ENCODE assay signal across 8 cellular contexts in the genomic region with DNA sequence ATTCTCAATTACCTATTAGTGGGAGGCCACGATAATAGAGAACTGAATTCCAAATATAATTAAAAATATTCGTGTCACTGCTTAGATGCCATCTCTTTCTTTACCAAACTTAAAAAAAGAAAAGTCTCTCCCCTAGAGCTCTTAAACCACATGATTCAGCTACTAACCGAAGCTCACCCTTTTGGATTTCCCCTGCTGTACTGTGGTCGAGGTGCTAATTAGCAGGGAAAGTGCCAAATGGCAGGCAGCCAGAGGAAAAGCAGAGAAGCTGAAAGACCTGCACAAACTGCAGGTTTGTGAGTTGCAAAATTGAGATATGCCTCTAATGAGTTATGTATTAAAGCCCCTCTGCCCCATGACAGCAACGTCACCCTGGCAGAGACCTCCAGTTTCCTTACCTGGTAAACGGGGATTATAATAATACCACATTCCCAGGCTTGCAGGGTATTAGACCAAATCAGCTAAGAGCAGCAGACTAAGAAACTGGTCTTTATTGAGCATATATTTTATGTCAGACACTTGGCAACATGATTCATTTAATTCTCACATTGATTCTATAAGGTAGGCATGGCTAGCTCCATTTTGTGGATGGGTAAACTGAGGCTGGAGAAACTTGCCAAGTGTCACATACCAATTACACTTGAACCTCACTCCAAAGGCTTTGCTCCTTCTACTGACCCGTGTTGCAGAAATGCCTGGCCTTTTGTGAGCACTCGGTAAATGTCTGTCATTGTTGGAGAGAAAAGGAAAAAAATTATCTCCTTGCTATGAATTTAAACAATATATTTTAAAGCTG.
DNase-seq lines count a peak whose midpoint lies in the region; ATAC-seq, FAIRE-seq and TF ChIP-seq lines count a peak whose summit lies in the region.

No MANE protein-coding gene starts in this region.

- peaks cover 11% of the 10 kb centered on the region for H3K9me3 ChIP-seq in endodermal cell (ENCODE audit: control insufficient read depth, low read length)
- H3K9me3 ChIP-seq in uterus = no peaks in the 10 kb centered on the region

- H3K36me3 Mint-ChIP-seq in GM23338 (ENCODE audit: low read depth) (no peaks in the 10 kb centered on the region), endodermal cell (ENCODE audit: low read depth) (no peaks in the 10 kb centered on the region)

- no peaks in the 10 kb centered on the region for H3K36me3 ChIP-seq in GM23338 (ENCODE audit: insufficient read depth)
- no peaks in the 10 kb centered on the region for H3K36me3 ChIP-seq in endodermal cell (ENCODE audit: control insufficient read depth, insufficient read depth, low read length)
- no peaks in the 10 kb centered on the region for H3K36me3 ChIP-seq in uterus

- H3K4me1 ChIP-seq in GM23338 (ENCODE audit: insufficient read depth) (no peaks in the 10 kb centered on the region), endodermal cell (ENCODE audit: control insufficient read depth, insufficient read depth, low read length) (peaks cover 14% of the 10 kb centered on the region), uterus (no peaks in the 10 kb centered on the region)

- H3K27me3 ChIP-seq in GM23338 (ENCODE audit: insufficient read depth) (no peaks in the 10 kb centered on the region), endodermal cell (ENCODE audit: control insufficient read depth, insufficient read depth, low read length, poor library complexity, severe bottlenecking) (no peaks in the 10 kb centered on the region), uterus (no peaks in the 10 kb centered on the region)

- DNase-seq in GM12892 (ENCODE audit: insufficient read length) = no peak
- no peak for DNase-seq in GM23338 (ENCODE audit: low spot score)
- DNase-seq in NAMALWA (ENCODE audit: low spot score) = peak; percentile 72
- peak; percentile 43 to 47 for DNase-seq in activated CD4-positive, alpha-beta T cell treated with anti-CD3 and anti-CD28 coated beads, Interleukin-2, amount 50 U/mL, for 4 hours
- peak; percentile 63 for DNase-seq in endodermal cell
- DNase-seq in stimulated activated CD4-positive, alpha-beta T cell treated with anti-CD3 and anti-CD28 coated beads, Interleukin-15, amount 100 ng/mL, for 24 hours = peak; percentile 81
- no peak for DNase-seq in NCI-H2107 (lab: John Stamatoyannopoulos, UW)
- no peak for DNase-seq in uterus

- no peak overlapping the region for H3K27ac Mint-ChIP-seq in GM23338
- peak overlapping the region; percentile 87 for H3K27ac Mint-ChIP-seq in endodermal cell

- TF ChIP-seq CTCF in GM23338 (conservative IDR thresholded peaks at IDR 0.05; ENCODE audit: low read depth in 2 of 2) (no peak), endodermal cell (conservative IDR thresholded peaks at IDR 0.05) (no peak), uterus (IDR thresholded peaks at IDR 0.05) (no peak)

- peaks cover 2% of the 10 kb centered on the region for H3K27me3 Mint-ChIP-seq in GM23338 (ENCODE audit: insufficient read depth, low read depth, poor library complexity)
- H3K27me3 Mint-ChIP-seq in endodermal cell (ENCODE audit: insufficient read depth) = peaks cover 7% of the 10 kb centered on the region

- no peaks in the 10 kb centered on the region for H4K20me1 ChIP-seq in GM23338 (replicated peaks; ENCODE audit: insufficient read depth)

- peak; percentile 91 for FAIRE-seq in GM12892 (lab: Jason Lieb, UNC)

- ATAC-seq in GM23338 = no peak

- 0 out of 2 replicates have a peak overlapping the region, but pooled peaks have one; percentile 39 for H2AFZ ChIP-seq in GM23338

- H3K4me2 ChIP-seq in GM23338 = no peak overlapping the region

- no peaks in the 10 kb centered on the region; the same call in 1 of the 2 replicates for H3K9me2 ChIP-seq in GM23338 (ENCODE audit: insufficient read depth)

- no peak overlapping the region for H3K4me3 Mint-ChIP-seq in GM23338
- no peak overlapping the region for H3K4me3 Mint-ChIP-seq in endodermal cell

- intact Hi-C loops in uterus (cut with DNase I; ENCODE audit: low total_unique reads) = no loop called here

- no peak overlapping the region for H3K4me3 ChIP-seq in GM23338
- no peak overlapping the region for H3K4me3 ChIP-seq in endodermal cell (ENCODE audit: low read length)
- no peak overlapping the region for H3K4me3 ChIP-seq in uterus

- H3K4me1 Mint-ChIP-seq in GM23338 = peaks cover 11% of the 10 kb centered on the region; the same call in 2 of the 3 replicates
- H3K4me1 Mint-ChIP-seq in endodermal cell = peaks cover 23% of the 10 kb centered on the region

- H3F3A ChIP-seq in GM23338 (replicated peaks; ENCODE audit: low read depth) = no peaks in the 10 kb centered on the region

- H3K9me3 Mint-ChIP-seq in GM23338 (no peaks in the 10 kb centered on the region; the same call in 2 of the 3 replicates), endodermal cell (peaks cover 3% of the 10 kb centered on the region)

- H3K79me2 ChIP-seq in GM23338 (replicated peaks; ENCODE audit: insufficient read depth) = no peaks in the 10 kb centered on the region

- 71 to 77% methylated on average over 5 to 7 of the region's 8 CpGs for WGBS in endodermal cell (ENCODE audit: insufficient coverage in 1 of 2, insufficient read length in 1 of 2), 2 experiments

- H3K27ac ChIP-seq in GM23338 (ENCODE audit: low read depth) (peak overlapping the region; percentile 5; the same call in 1 of the 2 replicates), endodermal cell (ENCODE audit: low read depth, low read length) (peak overlapping the region; percentile 86), uterus (no peak overlapping the region)

- TF ChIP-seq POLR2A in GM12892 (IDR thresholded peaks at IDR 0.05; ENCODE audit: low read depth, low read length) = no peak
- TF ChIP-seq POLR2A in uterus (IDR thresholded peaks at IDR 0.05) = no peak

- H3K9ac ChIP-seq in endodermal cell (ENCODE audit: extremely low read depth, low read length, poor library complexity, severe bottlenecking) = no peak overlapping the region

TF ChIP-seq in GM23338, 12 proteins besides CTCF, POLR2A, EP300 and RAD21 (continues in another document):
- no peak for TF ChIP-seq NANOG (IDR thresholded peaks at IDR 0.05; ENCODE audit: borderline replicate concordance)
- no peak for TF ChIP-seq JUNB (IDR thresholded peaks at IDR 0.05; ENCODE audit: unreplicated experiment)
- TF ChIP-seq, protein P1, sequence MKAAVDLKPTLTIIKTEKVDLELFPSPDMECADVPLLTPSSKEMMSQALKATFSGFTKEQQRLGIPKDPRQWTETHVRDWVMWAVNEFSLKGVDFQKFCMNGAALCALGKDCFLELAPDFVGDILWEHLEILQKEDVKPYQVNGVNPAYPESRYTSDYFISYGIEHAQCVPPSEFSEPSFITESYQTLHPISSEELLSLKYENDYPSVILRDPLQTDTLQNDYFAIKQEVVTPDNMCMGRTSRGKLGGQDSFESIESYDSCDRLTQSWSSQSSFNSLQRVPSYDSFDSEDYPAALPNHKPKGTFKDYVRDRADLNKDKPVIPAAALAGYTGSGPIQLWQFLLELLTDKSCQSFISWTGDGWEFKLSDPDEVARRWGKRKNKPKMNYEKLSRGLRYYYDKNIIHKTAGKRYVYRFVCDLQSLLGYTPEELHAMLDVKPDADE (IDR thresholded peaks at IDR 0.05) = no peak
- no peak for TF ChIP-seq STAT1 (IDR thresholded peaks at IDR 0.05; ENCODE audit: unreplicated experiment)
- TF ChIP-seq CREB1 (CRISPR knock-in tag; IDR thresholded peaks at IDR 0.05; ENCODE audit: low read depth) = no peak
- no peak for TF ChIP-seq ZNF114 (CRISPR knock-in tag; IDR thresholded peaks at IDR 0.05)
- TF ChIP-seq ZNF331 (CRISPR knock-in tag; IDR thresholded peaks at IDR 0.05; ENCODE audit: low read depth) = no peak
- TF ChIP-seq, protein P2, sequence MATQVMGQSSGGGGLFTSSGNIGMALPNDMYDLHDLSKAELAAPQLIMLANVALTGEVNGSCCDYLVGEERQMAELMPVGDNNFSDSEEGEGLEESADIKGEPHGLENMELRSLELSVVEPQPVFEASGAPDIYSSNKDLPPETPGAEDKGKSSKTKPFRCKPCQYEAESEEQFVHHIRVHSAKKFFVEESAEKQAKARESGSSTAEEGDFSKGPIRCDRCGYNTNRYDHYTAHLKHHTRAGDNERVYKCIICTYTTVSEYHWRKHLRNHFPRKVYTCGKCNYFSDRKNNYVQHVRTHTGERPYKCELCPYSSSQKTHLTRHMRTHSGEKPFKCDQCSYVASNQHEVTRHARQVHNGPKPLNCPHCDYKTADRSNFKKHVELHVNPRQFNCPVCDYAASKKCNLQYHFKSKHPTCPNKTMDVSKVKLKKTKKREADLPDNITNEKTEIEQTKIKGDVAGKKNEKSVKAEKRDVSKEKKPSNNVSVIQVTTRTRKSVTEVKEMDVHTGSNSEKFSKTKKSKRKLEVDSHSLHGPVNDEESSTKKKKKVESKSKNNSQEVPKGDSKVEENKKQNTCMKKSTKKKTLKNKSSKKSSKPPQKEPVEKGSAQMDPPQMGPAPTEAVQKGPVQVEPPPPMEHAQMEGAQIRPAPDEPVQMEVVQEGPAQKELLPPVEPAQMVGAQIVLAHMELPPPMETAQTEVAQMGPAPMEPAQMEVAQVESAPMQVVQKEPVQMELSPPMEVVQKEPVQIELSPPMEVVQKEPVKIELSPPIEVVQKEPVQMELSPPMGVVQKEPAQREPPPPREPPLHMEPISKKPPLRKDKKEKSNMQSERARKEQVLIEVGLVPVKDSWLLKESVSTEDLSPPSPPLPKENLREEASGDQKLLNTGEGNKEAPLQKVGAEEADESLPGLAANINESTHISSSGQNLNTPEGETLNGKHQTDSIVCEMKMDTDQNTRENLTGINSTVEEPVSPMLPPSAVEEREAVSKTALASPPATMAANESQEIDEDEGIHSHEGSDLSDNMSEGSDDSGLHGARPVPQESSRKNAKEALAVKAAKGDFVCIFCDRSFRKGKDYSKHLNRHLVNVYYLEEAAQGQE (IDR thresholded peaks at IDR 0.05; ENCODE audit: unreplicated experiment) = no peak
- TF ChIP-seq POLR2AphosphoS5 (IDR thresholded peaks at IDR 0.05; ENCODE audit: low read depth) = no peak

Comparison
In these comparisons a context has a peak if more than half of its experiments do, and no peak if none do; other contexts are left out.
1. DNase-seq: peak in NAMALWA (single experiment), activated CD4-positive, alpha-beta T cell treated with anti-CD3 and anti-CD28 coated beads, Interleukin-2, amount 50 U/mL, for 4 hours (2 of 2), endodermal cell (single experiment) and stimulated activated CD4-positive, alpha-beta T cell treated with anti-CD3 and anti-CD28 coated beads, Interleukin-15, amount 100 ng/mL, for 24 hours (single experiment); none in GM12892 (single experiment), GM23338 (single experiment), NCI-H2107 (single experiment) and uterus (0 of 2).
2. H3K27ac ChIP-seq: peak in GM23338 (single experiment) and endodermal cell (single experiment); none in uterus (0 of 2).